1 cellular context compared by ENCODE assay signal in genomic region chr2:101766871-101767739, GRCh38.
TF ChIP-seq lines count a peak whose summit lies in the region.

No MANE protein-coding gene starts in this region.

TF ChIP-seq in HepG2, 621 proteins besides CTCF, POLR2A, EP300 and RAD21 (continued from another document and continues in another):
- TF ChIP-seq ATF5 (CRISPR knock-in tag; IDR thresholded peaks at IDR 0.05; ENCODE audit: low read depth) = no peak
- 0 out of 2 replicates have a peak, but pooled peaks have one; percentile 46 for TF ChIP-seq SIX1 (CRISPR knock-in tag; IDR thresholded peaks at IDR 0.05; ENCODE audit: borderline replicate concordance)
- no peak for TF ChIP-seq NFKBIZ (CRISPR knock-in tag; IDR thresholded peaks at IDR 0.05)
- no peak for TF ChIP-seq TEAD2 (CRISPR knock-in tag; IDR thresholded peaks at IDR 0.05)
- peak; percentile 54; the same call in 1 of the 2 replicates for TF ChIP-seq EHMT2 (IDR thresholded peaks at IDR 0.05; ENCODE audit: borderline replicate concordance, low read depth, low read length)
- TF ChIP-seq AGO1 (IDR thresholded peaks at IDR 0.05; ENCODE audit: low read depth, low read length, poor library complexity, severe bottlenecking) = no peak
- no peak for TF ChIP-seq SOX6 (IDR thresholded peaks at IDR 0.05)
- TF ChIP-seq SOX6 (CRISPR knock-in tag; IDR thresholded peaks at IDR 0.05) = peak; percentile 97
- TF ChIP-seq HNRNPK (IDR thresholded peaks at IDR 0.05; ENCODE audit: low read depth, low read length, poor library complexity, severe bottlenecking) = no peak
- peak in 1 of 2 experiments; percentile 57; a peak in 1 of 4 replicates for TF ChIP-seq KLF16 (CRISPR knock-in tag; IDR thresholded peaks at IDR 0.05)
- TF ChIP-seq ZNF142 (CRISPR knock-in tag; IDR thresholded peaks at IDR 0.05) = peak; percentile 18; the same call in 1 of the 2 replicates
- TF ChIP-seq RBM22 (optimal IDR thresholded peaks at IDR 0.05; ENCODE audit: low read length) = peak; percentile 68
- TF ChIP-seq FLYWCH1 (CRISPR knock-in tag; IDR thresholded peaks at IDR 0.05) = no peak
- no peak for TF ChIP-seq ZBTB44 (CRISPR knock-in tag; IDR thresholded peaks at IDR 0.05)
- peak; percentile 79 for TF ChIP-seq SALL1 (CRISPR knock-in tag; IDR thresholded peaks at IDR 0.05)
- TF ChIP-seq ZNF547 (CRISPR knock-in tag; IDR thresholded peaks at IDR 0.05) = no peak
- peak; percentile 44; the same call in 1 of the 2 replicates for TF ChIP-seq KMT2A (CRISPR knock-in tag; IDR thresholded peaks at IDR 0.05)
- no peak for TF ChIP-seq ZNF350 (CRISPR knock-in tag; IDR thresholded peaks at IDR 0.05; ENCODE audit: borderline replicate concordance, low read depth)
- peak; percentile 58 for TF ChIP-seq ZGPAT (CRISPR knock-in tag; IDR thresholded peaks at IDR 0.05)
- peak; percentile 17; the same call in 1 of the 2 replicates for TF ChIP-seq KAT7 (CRISPR knock-in tag; IDR thresholded peaks at IDR 0.05; ENCODE audit: borderline replicate concordance)
- no peak for TF ChIP-seq SKI (IDR thresholded peaks at IDR 0.05; ENCODE audit: partially characterized antibody)
- TF ChIP-seq ZNF550 (CRISPR knock-in tag; IDR thresholded peaks at IDR 0.05; ENCODE audit: borderline replicate concordance) = no peak
- no peak for TF ChIP-seq PHF8 (CRISPR knock-in tag; IDR thresholded peaks at IDR 0.05)
- TF ChIP-seq ZFP1 (CRISPR knock-in tag; IDR thresholded peaks at IDR 0.05) = 0 out of 2 replicates have a peak, but pooled peaks have one; percentile 41
- no peak for TF ChIP-seq ZNF468 (CRISPR knock-in tag; IDR thresholded peaks at IDR 0.05)
- no peak for TF ChIP-seq ZNF850 (CRISPR knock-in tag; conservative IDR thresholded peaks at IDR 0.05)
- no peak for TF ChIP-seq ZSCAN25 (CRISPR knock-in tag; IDR thresholded peaks at IDR 0.05)
- TF ChIP-seq FUBP1 (CRISPR knock-in tag; IDR thresholded peaks at IDR 0.05; ENCODE audit: borderline replicate concordance) = no peak
- no peak for TF ChIP-seq ZNF180 (CRISPR knock-in tag; IDR thresholded peaks at IDR 0.05; ENCODE audit: borderline replicate concordance, low read depth)
- TF ChIP-seq HDAC6 (IDR thresholded peaks at IDR 0.05; ENCODE audit: low read depth, low read length) = no peak
- no peak for TF ChIP-seq CCDC6 (CRISPR knock-in tag; IDR thresholded peaks at IDR 0.05)
- no peak; the same call in 1 of the 2 replicates for TF ChIP-seq ZNF644 (CRISPR knock-in tag; IDR thresholded peaks at IDR 0.05; ENCODE audit: low read depth)
- TF ChIP-seq MZF1 (CRISPR knock-in tag; IDR thresholded peaks at IDR 0.05; ENCODE audit: borderline replicate concordance) = no peak
- TF ChIP-seq KAT8 (CRISPR knock-in tag; IDR thresholded peaks at IDR 0.05) = 0 out of 2 replicates have a peak, but pooled peaks have one; percentile 9
- TF ChIP-seq ZBTB42 (CRISPR knock-in tag; IDR thresholded peaks at IDR 0.05) = no peak
- no peak for TF ChIP-seq ZSCAN30 (CRISPR knock-in tag; IDR thresholded peaks at IDR 0.05)
- TF ChIP-seq ZNF883 (CRISPR knock-in tag; IDR thresholded peaks at IDR 0.05; ENCODE audit: not compliant biosample characterization) = no peak
- no peak for TF ChIP-seq SMAD9 (CRISPR knock-in tag; IDR thresholded peaks at IDR 0.05)
- TF ChIP-seq HDAC1 (CRISPR knock-in tag; IDR thresholded peaks at IDR 0.05) = peak; percentile 64
- TF ChIP-seq AHR (CRISPR knock-in tag; IDR thresholded peaks at IDR 0.05) = no peak
- no peak for TF ChIP-seq ARNT2 (CRISPR knock-in tag; IDR thresholded peaks at IDR 0.05; ENCODE audit: low read depth)
- TF ChIP-seq AGO2 (optimal IDR thresholded peaks at IDR 0.05; ENCODE audit: low read depth, low read length) = peak; percentile 6
- TF ChIP-seq DNMT3B (CRISPR knock-in tag; conservative IDR thresholded peaks at IDR 0.05) = 0 out of 2 replicates have a peak, but pooled peaks have one; percentile 42
- no peak for TF ChIP-seq ZNF354B (CRISPR knock-in tag; IDR thresholded peaks at IDR 0.05)
- TF ChIP-seq ZNF33B (CRISPR knock-in tag; IDR thresholded peaks at IDR 0.05) = no peak
- TF ChIP-seq ZNF136 (CRISPR knock-in tag; IDR thresholded peaks at IDR 0.05; ENCODE audit: low read depth) = no peak
- no peak for TF ChIP-seq ZNF790 (CRISPR knock-in tag; IDR thresholded peaks at IDR 0.05; ENCODE audit: borderline replicate concordance)
- TF ChIP-seq THAP9 (CRISPR knock-in tag; IDR thresholded peaks at IDR 0.05; ENCODE audit: borderline replicate concordance) = no peak
- TF ChIP-seq SOX13 (IDR thresholded peaks at IDR 0.05) = peak; percentile 4
- TF ChIP-seq SOX13 (CRISPR knock-in tag; conservative IDR thresholded peaks at IDR 0.05 in 1 of 2, IDR thresholded peaks at IDR 0.05 in 1 of 2) = peak in 1 of 2 experiments; percentile 89; a peak in 2 of 4 replicates
- TF ChIP-seq MNT (IDR thresholded peaks at IDR 0.05) = no peak
- TF ChIP-seq ZNF224 (CRISPR knock-in tag; IDR thresholded peaks at IDR 0.05) = no peak
- TF ChIP-seq ZNF878 (CRISPR knock-in tag; IDR thresholded peaks at IDR 0.05) = no peak
- TF ChIP-seq MIER2 (CRISPR knock-in tag; IDR thresholded peaks at IDR 0.05) = no peak
- no peak for TF ChIP-seq ZNF264 (CRISPR knock-in tag; IDR thresholded peaks at IDR 0.05)
- no peak for TF ChIP-seq SCMH1 (CRISPR knock-in tag; IDR thresholded peaks at IDR 0.05; ENCODE audit: borderline replicate concordance)
- TF ChIP-seq HMGA1 (CRISPR knock-in tag; conservative IDR thresholded peaks at IDR 0.05) = no peak
- no peak for TF ChIP-seq NPAS2 (CRISPR knock-in tag; IDR thresholded peaks at IDR 0.05; ENCODE audit: borderline replicate concordance)
